ENCODE assay signal across 19 cellular contexts in genomic region chr14:36085861-36086260, GRCh38.
"Had no signal": no experiment of that assay in that cellular context is flagged by ENCODE, and none has a peak within 500 bp of the region (broad histone marks: within the 10 kb centered on the region; RNA-seq: fewer than 3 reads in every experiment).

No MANE protein-coding gene starts in this region.

- DNase-seq: activated CD4-positive, alpha-beta T cell treated with anti-CD3 and anti-CD28 coated beads, Interleukin-2, amount 10 ng/mL, durations not matched to agents 24 days and 14 days; activated CD8-positive, alpha-beta memory T cell treated with anti-CD3 and anti-CD28 coated beads, Interleukin-2, amount 50 U/mL, for 4 hours; activated naive CD4-positive, alpha-beta T cell treated with anti-CD3 and anti-CD28 coated beads for 36 hours; activated T-cell treated with anti-CD3 and anti-CD28 coated beads, Interleukin-2, amount 50 U/mL, for 4 hours; caudate nucleus; foreskin melanocyte; glutamatergic neuron; hippocampal formation; left cardiac atrium; lower lobe of right lung; natural killer cell; pancreas; stimulated activated CD4-positive, alpha-beta T cell treated with anti-CD3 and anti-CD28 coated beads, Interleukin-4, amount 100 ng/mL, for 4 hours; T1000; upper lobe of left lung had no signal

- H3K27ac ChIP-seq: lower lobe of right lung, neutrophil, pancreas, thoracic aorta, upper lobe of left lung had no signal

- H3K4me3 ChIP-seq: lower lobe of right lung, pancreas, thoracic aorta, upper lobe of left lung had no signal

- H3K36me3 ChIP-seq: lower lobe of right lung, neutrophil, pancreas, thoracic aorta, upper lobe of left lung had no signal

- ATAC-seq: activated T-cell treated with anti-CD3 and anti-CD28 coated beads, Interleukin-2, amount 50 U/mL, for 4 hours; left cardiac atrium; lower lobe of right lung; natural killer cell; pancreas; sciatic nerve; stimulated activated memory B cell treated with anti-CD40 and anti-IgM and Interleukin-4, amounts not matched to agents 10 μg/mL and 1 μg/mL and 100 μg/mL, for 72 hours had no signal

- H3K27me3 ChIP-seq: neutrophil, pancreas, upper lobe of left lung had no signal
